Comparison of ENCODE assay signal across 25 cellular contexts in the genomic region with DNA sequence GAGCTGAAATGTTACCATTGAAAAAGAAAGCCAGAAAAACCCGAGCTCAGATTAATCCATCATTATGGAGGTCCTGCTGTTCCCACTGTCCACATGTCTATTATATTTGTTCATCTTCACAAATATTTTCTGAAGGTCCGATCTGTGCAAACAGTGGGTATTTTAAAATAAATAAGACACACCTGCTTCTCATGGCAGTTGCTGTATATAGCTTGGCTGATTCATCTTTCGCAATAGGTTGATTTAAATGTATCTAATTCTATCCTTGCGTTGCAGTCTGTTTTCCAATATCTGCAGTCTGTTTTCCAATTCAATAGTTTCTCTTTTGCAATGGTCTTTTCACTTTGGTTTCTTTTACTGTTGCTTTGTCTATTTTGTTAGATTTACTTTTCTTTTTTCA.
DNase-seq lines count a peak whose midpoint lies in the region; ATAC-seq and TF ChIP-seq lines count a peak whose summit lies in the region.
"Had no signal": no experiment of that assay in that cellular context is flagged by ENCODE, and none has a peak within 500 bp of the region (broad histone marks: within the 10 kb centered on the region; RNA-seq: fewer than 3 reads in every experiment).

No MANE protein-coding gene starts in this region.

- H3K27me3 Mint-ChIP-seq in endothelial cell (ENCODE audit: unreplicated experiment) (no peaks in the 10 kb centered on the region), osteocyte (ENCODE audit: unreplicated experiment) (no peaks in the 10 kb centered on the region)

- H3K27ac Mint-ChIP-seq in endothelial cell (ENCODE audit: unreplicated experiment), result peak overlapping the region; percentile 27
- H3K27ac Mint-ChIP-seq in osteocyte (ENCODE audit: unreplicated experiment), result no peak overlapping the region
- H3K27ac Mint-ChIP-seq: activated naive CD8-positive, alpha-beta T cell treated with anti-CD3 and anti-CD28 coated beads, Interleukin-2, amount 50 U/mL, for 24 hours; CD8-positive, alpha-beta memory T cell; HFFc6; natural killer cell had no signal

- peaks cover 6% of the 10 kb centered on the region for H3K4me1 Mint-ChIP-seq in endothelial cell (ENCODE audit: unreplicated experiment)
- no peaks in the 10 kb centered on the region for H3K4me1 Mint-ChIP-seq in osteocyte (ENCODE audit: unreplicated experiment)
- H3K4me1 Mint-ChIP-seq: natural killer cell had no signal

- peaks cover 4% of the 10 kb centered on the region for H3K36me3 Mint-ChIP-seq in endothelial cell (ENCODE audit: low read depth, unreplicated experiment)
- peaks cover 2% of the 10 kb centered on the region for H3K36me3 Mint-ChIP-seq in osteocyte (ENCODE audit: unreplicated experiment)
- H3K36me3 Mint-ChIP-seq: CD8-positive, alpha-beta memory T cell; natural killer cell had no signal

- DNase-seq in NCI-H1092 (lab: John Stamatoyannopoulos, UW) (peak; percentile 25), NCI-H748 treated with DMSO at 0.1 percent for 48 hours (lab: John Stamatoyannopoulos, UW) (peak; percentile 90), endothelial cell (ENCODE audit: low spot score) (no peak), osteocyte (ENCODE audit: extremely low spot score, unreplicated experiment) (no peak), KBM-7 (no peak), Ammon's horn (ENCODE audit: low spot score) (no peak)
- DNase-seq: activated CD4-positive, alpha-beta T cell treated with anti-CD3 and anti-CD28 coated beads for 4 hours; activated naive CD8-positive, alpha-beta T cell treated with anti-CD3 and anti-CD28 coated beads, Interleukin-2, amount 50 U/mL, for 24 hours; brain microvascular endothelial cell; CD8-positive, alpha-beta memory T cell; colonic mucosa; HFFc6; hypothalamus; natural killer cell; NCI-H1694 treated with DMSO at 0.1 percent for 48 hours; NK-92 treated with Interleukin-12 subunit alpha and Interleukin-12 subunit beta, amount 100 ng/mL, for 24 hours; stimulated activated CD4-positive, alpha-beta T cell treated with anti-CD3 and anti-CD28 coated beads, Interleukin-1b, Interleukin-23, amount 100 ng/mL, for 48 hours; stimulated activated naive CD8-positive, alpha-beta T cell treated with anti-CD3 and anti-CD28 coated beads, Interleukin-15, Interleukin-2, amounts not matched to agents 100 U/mL and 50 U/mL, for 24 hours; SW 1271; tibial artery had no signal

- in situ Hi-C loops in KBM-7 (cut with MboI; ENCODE audit: low pct_unique_long_range_greater_than_20kb, low sequenced_read_pairs), result no loop called here

- H3K27ac ChIP-seq in C4-2B, result 0 out of 2 replicates have a peak overlapping the region, but pooled peaks have one; percentile 84
- H3K27ac ChIP-seq: brain microvascular endothelial cell, colonic mucosa, epithelial cell of prostate, parathyroid adenoma, tibial artery had no signal

- TF ChIP-seq CTCF in C4-2B (conservative IDR thresholded peaks at IDR 0.05) (no peak), endothelial cell (IDR thresholded peaks at IDR 0.05; ENCODE audit: unreplicated experiment) (no peak), osteocyte (IDR thresholded peaks at IDR 0.05) (no peak)

- H3K4me3 Mint-ChIP-seq in endothelial cell (ENCODE audit: unreplicated experiment) (no peak overlapping the region), osteocyte (ENCODE audit: unreplicated experiment) (no peak overlapping the region)
- H3K4me3 Mint-ChIP-seq: activated naive CD8-positive, alpha-beta T cell treated with anti-CD3 and anti-CD28 coated beads, Interleukin-2, amount 50 U/mL, for 24 hours; CD8-positive, alpha-beta memory T cell; HFFc6; natural killer cell had no signal

- no peak for ATAC-seq in GM21529 (IDR thresholded peaks at IDR 0.05; ENCODE audit: unreplicated experiment)
- ATAC-seq: activated naive CD8-positive, alpha-beta T cell treated with anti-CD3 and anti-CD28 coated beads, Interleukin-2, amount 50 U/mL, for 24 hours; natural killer cell; sciatic nerve; stimulated activated naive CD8-positive, alpha-beta T cell treated with anti-CD3 and anti-CD28 coated beads, Interleukin-15, Interleukin-2, amounts not matched to agents 100 U/mL and 50 U/mL, for 24 hours had no signal

- H3K9me3 Mint-ChIP-seq in endothelial cell (ENCODE audit: unreplicated experiment) (no peaks in the 10 kb centered on the region), osteocyte (ENCODE audit: unreplicated experiment) (no peaks in the 10 kb centered on the region)
- H3K9me3 Mint-ChIP-seq: activated naive CD8-positive, alpha-beta T cell treated with anti-CD3 and anti-CD28 coated beads, Interleukin-2, amount 50 U/mL, for 24 hours; CD8-positive, alpha-beta memory T cell; HFFc6; natural killer cell had no signal

Comparison
In these comparisons a context has a peak if more than half of its experiments do, and no peak if none do; other contexts are left out.
1. DNase-seq: peak in NCI-H1092 (single experiment) and NCI-H748 treated with DMSO at 0.1 percent for 48 hours (single experiment); none in endothelial cell (single experiment), osteocyte (single experiment), KBM-7 (single experiment) and Ammon's horn (single experiment).